In the genomic region with DNA sequence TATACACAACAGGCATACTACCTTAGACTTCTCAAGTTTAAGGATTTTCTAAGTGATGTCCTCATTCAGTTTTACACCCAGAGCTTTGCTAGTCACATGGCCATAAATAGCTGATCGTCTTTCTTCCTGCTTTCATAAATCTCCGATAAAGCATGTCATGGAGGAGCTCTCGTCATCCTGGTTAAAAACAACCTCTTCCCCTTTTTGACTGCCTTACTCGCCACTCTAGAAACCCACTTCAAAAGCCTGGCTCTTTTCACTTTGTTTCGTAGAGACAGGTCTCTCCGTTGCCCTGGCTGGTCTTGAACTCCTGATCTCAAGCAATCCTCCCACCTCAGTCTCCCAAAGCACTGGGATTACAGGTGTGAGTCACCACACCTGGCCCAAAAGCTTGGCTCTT, we compare ENCODE assay signal across 10 cellular contexts.
DNase-seq lines count a peak whose midpoint lies in the region; ATAC-seq and TF ChIP-seq lines count a peak whose summit lies in the region.
"Had no signal": no experiment of that assay in that cellular context is flagged by ENCODE, and none has a peak within 500 bp of the region (broad histone marks: within the 10 kb centered on the region; RNA-seq: fewer than 3 reads in every experiment).

No MANE protein-coding gene starts in this region.

- no peak overlapping the region for H4K91ac ChIP-seq in mesenchymal stem cell (ENCODE audit: low read length)

- DNase-seq in MM.1S (peak; percentile 53), glomerular visceral epithelial cell (ENCODE audit: extremely low spot score) (no peak), mesenchymal stem cell (no peak)
- no peak for DNase-seq in activated T-helper 1 cell treated with anti-CD3 and anti-CD28 coated beads, Interleukin-12 subunit alpha, Interleukin-12 subunit beta, Interleukin-2, Interleukin-4 antibody, amounts not matched to agents 30 ng/mL and 10 ng/mL and 1 ng/mL, durations not matched to agents 14 hours and 24 hours and 36 hours (ENCODE audit: low spot score)
- DNase-seq: NCI-H1417 had no signal

- TF ChIP-seq CTCF in MM.1S (IDR thresholded peaks at IDR 0.05; ENCODE audit: low read length) (no peak), neutrophil (IDR thresholded peaks at IDR 0.05) (no peak)

- H2BK12ac ChIP-seq in mesenchymal stem cell (ENCODE audit: low read length in 2 of 2) = no peak overlapping the region

- H3K27me3 Mint-ChIP-seq in activated T-helper 1 cell treated with anti-CD3 and anti-CD28 coated beads, Interleukin-12 subunit alpha, Interleukin-12 subunit beta, Interleukin-2, Interleukin-4 antibody, amounts not matched to agents 30 ng/mL and 10 ng/mL and 1 ng/mL, durations not matched to agents 14 hours and 24 hours and 36 hours (ENCODE audit: insufficient read depth) = no peaks in the 10 kb centered on the region

- no peaks in the 10 kb centered on the region for H3K9me3 Mint-ChIP-seq in activated T-helper 1 cell treated with anti-CD3 and anti-CD28 coated beads, Interleukin-12 subunit alpha, Interleukin-12 subunit beta, Interleukin-2, Interleukin-4 antibody, amounts not matched to agents 30 ng/mL and 10 ng/mL and 1 ng/mL, durations not matched to agents 14 hours and 24 hours and 36 hours

- whole genome bisulfite sequencing in mesenchymal stem cell = 88% methylated on average over 6 of the region's 6 CpGs

- H2BK120ac ChIP-seq in mesenchymal stem cell (ENCODE audit: low read depth, low read length) = no peak overlapping the region

- peak overlapping the region; percentile 34 for H3K4me3 Mint-ChIP-seq in activated T-helper 1 cell treated with anti-CD3 and anti-CD28 coated beads, Interleukin-12 subunit alpha, Interleukin-12 subunit beta, Interleukin-2, Interleukin-4 antibody, amounts not matched to agents 30 ng/mL and 10 ng/mL and 1 ng/mL, durations not matched to agents 14 hours and 24 hours and 36 hours

- no peak overlapping the region for H3K4ac ChIP-seq in mesenchymal stem cell (ENCODE audit: low read depth in 1 of 2, low read length in 2 of 2)

- H2AK5ac ChIP-seq in mesenchymal stem cell (ENCODE audit: low read length, severe bottlenecking) = no peak overlapping the region

- peaks cover 45% of the 10 kb centered on the region for H3K79me2 ChIP-seq in MM.1S (ENCODE audit: low read length)

- no peak overlapping the region for H2BK15ac ChIP-seq in mesenchymal stem cell (ENCODE audit: low read depth, poor library complexity, severe bottlenecking)

- no peak overlapping the region for H3K18ac ChIP-seq in mesenchymal stem cell (ENCODE audit: low read depth in 1 of 2, low read length in 2 of 2)

- no peak overlapping the region for H3K14ac ChIP-seq in mesenchymal stem cell (ENCODE audit: low read length in 2 of 2)

- no peak overlapping the region for H3K27ac Mint-ChIP-seq in activated T-helper 1 cell treated with anti-CD3 and anti-CD28 coated beads, Interleukin-12 subunit alpha, Interleukin-12 subunit beta, Interleukin-2, Interleukin-4 antibody, amounts not matched to agents 30 ng/mL and 10 ng/mL and 1 ng/mL, durations not matched to agents 14 hours and 24 hours and 36 hours

- no peaks in the 10 kb centered on the region for H3K36me3 ChIP-seq in MM.1S (replicated peaks; ENCODE audit: insufficient read depth, low read length)
- no peaks in the 10 kb centered on the region for H3K36me3 ChIP-seq in neutrophil
- peaks cover 0 to 7% of the 10 kb centered on the region in 2 experiments for H3K36me3 ChIP-seq in mesenchymal stem cell (ENCODE audit: control insufficient read depth in 1 of 2, insufficient read depth in 2 of 2, low read depth in 1 of 2, low read length in 2 of 2)
- H3K36me3 ChIP-seq: vagina had no signal

- H3K27ac ChIP-seq in MM.1S (ENCODE audit: low read length) = peak overlapping the region; percentile 62
- peak overlapping the region; percentile 92 for H3K27ac ChIP-seq in neutrophil
- H3K27ac ChIP-seq in mesenchymal stem cell (ENCODE audit: low read length, poor library complexity, severe bottlenecking) = no peak overlapping the region
- H3K27ac ChIP-seq: vagina had no signal

- H3F3A ChIP-seq in MM.1S (ENCODE audit: insufficient read depth, low read length) = peaks cover 50% of the 10 kb centered on the region

- intact Hi-C loops in activated T-helper 1 cell treated with anti-CD3 and anti-CD28 coated beads, Interleukin-12 subunit alpha, Interleukin-12 subunit beta, Interleukin-2, Interleukin-4 antibody, amounts not matched to agents 30 ng/mL and 10 ng/mL and 1 ng/mL, durations not matched to agents 14 hours and 24 hours and 36 hours (cut with micrococcal nuclease) = loop anchor here (5.0 to 10.0 kb wide), 2 partner anchors 49 to 68 kb away; partner anchors contain the start of gene SMIM29

- no peaks in the 10 kb centered on the region for H3K9me2 ChIP-seq in MM.1S (replicated peaks; ENCODE audit: insufficient read depth, low read length)

- H3K27me3 ChIP-seq in MM.1S (replicated peaks; ENCODE audit: insufficient read depth, low read length) = no peaks in the 10 kb centered on the region
- no peaks in the 10 kb centered on the region for H3K27me3 ChIP-seq in neutrophil
- H3K27me3 ChIP-seq in mesenchymal stem cell (ENCODE audit: control insufficient read depth in 1 of 2, insufficient read depth in 1 of 2, low read length in 2 of 2) = no peaks in the 10 kb centered on the region
- H3K27me3 ChIP-seq: vagina had no signal

- H3K4me1 Mint-ChIP-seq in activated T-helper 1 cell treated with anti-CD3 and anti-CD28 coated beads, Interleukin-12 subunit alpha, Interleukin-12 subunit beta, Interleukin-2, Interleukin-4 antibody, amounts not matched to agents 30 ng/mL and 10 ng/mL and 1 ng/mL, durations not matched to agents 14 hours and 24 hours and 36 hours (ENCODE audit: low read depth) = peaks cover 50% of the 10 kb centered on the region

- ATAC-seq in GM18520 (IDR thresholded peaks at IDR 0.05; ENCODE audit: unreplicated experiment) = no peak
- no peak for ATAC-seq in GM21737 (IDR thresholded peaks at IDR 0.05; ENCODE audit: unreplicated experiment)

- H3K4me1 ChIP-seq in MM.1S (ENCODE audit: low read length) (peaks cover 52% of the 10 kb centered on the region), neutrophil (ENCODE audit: control insufficient read depth in 1 of 2, insufficient read depth in 1 of 2, low read depth in 1 of 2, low read length in 1 of 2) (peaks cover 21 to 41% of the 10 kb centered on the region in 2 experiments), mesenchymal stem cell (ENCODE audit: control insufficient read depth, insufficient read depth, low read depth, low read length) (peaks cover 1% of the 10 kb centered on the region)

- H3K9ac ChIP-seq in MM.1S (ENCODE audit: low read length) = peak overlapping the region; percentile 32; the same call in 1 of the 2 replicates
- no peak overlapping the region for H3K9ac ChIP-seq in mesenchymal stem cell (ENCODE audit: low read length)

- H4K20me1 ChIP-seq in MM.1S (ENCODE audit: insufficient read depth, low read length) = no peaks in the 10 kb centered on the region

- H2BK5ac ChIP-seq in mesenchymal stem cell (ENCODE audit: low read depth, low read length, poor library complexity, severe bottlenecking) = no peak overlapping the region

- H2AFZ ChIP-seq in MM.1S (ENCODE audit: low read length) (peak overlapping the region; percentile 9; the same call in 1 of the 2 replicates), mesenchymal stem cell (ENCODE audit: low read depth, low read length) (no peak overlapping the region)

- H3K4me3 ChIP-seq in GM08714 (ENCODE audit: low read length) (peak overlapping the region; percentile 55; the same call in 1 of the 2 replicates), MM.1S (ENCODE audit: low read length) (peak overlapping the region; percentile 28), neutrophil (ENCODE audit: low read depth in 1 of 2, low read length in 1 of 2) (peak overlapping the region; percentile 23 to 40), mesenchymal stem cell (ENCODE audit: insufficient read depth in 1 of 2, low read depth in 1 of 2, low read length in 2 of 2) (no peak overlapping the region)
- H3K4me3 ChIP-seq: vagina had no signal

- H3K79me1 ChIP-seq in mesenchymal stem cell (replicated peaks; ENCODE audit: low read length, poor library complexity, severe bottlenecking) = peaks cover 20% of the 10 kb centered on the region

- no peak overlapping the region for H4K8ac ChIP-seq in mesenchymal stem cell (ENCODE audit: low read length)

- H3K23ac ChIP-seq in mesenchymal stem cell (ENCODE audit: low read length in 2 of 2) = no peak overlapping the region

- H3K4me2 ChIP-seq in MM.1S (ENCODE audit: low read depth, low read length) (peak overlapping the region; percentile 52), mesenchymal stem cell (ENCODE audit: low read length, poor library complexity, severe bottlenecking) (no peak overlapping the region)

- no peaks in the 10 kb centered on the region for H3K36me3 Mint-ChIP-seq in activated T-helper 1 cell treated with anti-CD3 and anti-CD28 coated beads, Interleukin-12 subunit alpha, Interleukin-12 subunit beta, Interleukin-2, Interleukin-4 antibody, amounts not matched to agents 30 ng/mL and 10 ng/mL and 1 ng/mL, durations not matched to agents 14 hours and 24 hours and 36 hours (ENCODE audit: low read depth)

- no peaks in the 10 kb centered on the region for H3K9me3 ChIP-seq in MM.1S (replicated peaks; ENCODE audit: insufficient read depth, low read length)
- no peaks in the 10 kb centered on the region for H3K9me3 ChIP-seq in neutrophil
- no peaks in the 10 kb centered on the region for H3K9me3 ChIP-seq in mesenchymal stem cell (ENCODE audit: control insufficient read depth, low read length)
- H3K9me3 ChIP-seq: vagina had no signal

Comparison
In these comparisons a context has a peak if more than half of its experiments do, and no peak if none do; other contexts are left out.
1. H3K4me3 ChIP-seq: peak in GM08714 (single experiment), MM.1S (single experiment) and neutrophil (2 of 2); none in mesenchymal stem cell (0 of 2).